In the genomic region with DNA sequence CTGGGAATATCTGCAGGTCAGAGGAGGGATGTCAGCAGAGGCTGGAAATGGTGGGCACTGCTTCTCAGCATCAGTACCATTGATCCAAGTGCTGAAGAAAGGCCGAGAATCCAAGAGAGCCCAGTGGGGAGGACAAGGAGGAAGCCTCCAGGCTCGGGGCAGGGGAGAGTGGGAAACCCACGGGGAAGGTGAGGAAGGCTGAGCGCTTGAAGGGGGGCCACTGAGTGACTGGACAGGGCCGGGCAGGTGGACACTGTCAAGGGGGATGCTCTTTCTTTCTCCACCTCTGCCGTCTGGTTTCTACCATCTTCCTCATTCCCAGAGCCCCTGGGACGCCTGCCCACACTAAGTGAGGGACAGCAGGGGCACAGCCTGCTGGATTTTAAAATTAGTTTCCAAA, we compare ENCODE assay signal across 18 cellular contexts.
A peak's percentile ranks its signal among the peaks of the same experiment; 100 is the strongest.
DNase-seq lines count a peak whose midpoint lies in the region; ATAC-seq and TF ChIP-seq lines count a peak whose summit lies in the region.
"Had no signal": no experiment of that assay in that cellular context is flagged by ENCODE, and none has a peak within 500 bp of the region (broad histone marks: within the 10 kb centered on the region; RNA-seq: fewer than 3 reads in every experiment).

No MANE protein-coding gene starts in this region.

- H3K4me3 Mint-ChIP-seq in chondrocyte (ENCODE audit: unreplicated experiment) = no peak overlapping the region
- H3K4me3 Mint-ChIP-seq: CD14-positive monocyte; CD4-positive, alpha-beta memory T cell; CD4-positive, CD25-positive, alpha-beta regulatory T cell; CD8-positive, alpha-beta memory T cell had no signal

- no peak overlapping the region for H3K27ac Mint-ChIP-seq in chondrocyte (ENCODE audit: unreplicated experiment)
- H3K27ac Mint-ChIP-seq: CD14-positive monocyte; CD4-positive, alpha-beta memory T cell; CD4-positive, CD25-positive, alpha-beta regulatory T cell; CD8-positive, alpha-beta memory T cell had no signal

- H3K27ac ChIP-seq in BLaER1 treated with 17β-estradiol and CSF1 and Interleukin-3, amounts not matched to agents 10 nM and 100 nM = no peak overlapping the region
- H3K27ac ChIP-seq in mesenchymal stem cell (ENCODE audit: low read length, poor library complexity, severe bottlenecking) (no peak overlapping the region), PC-9 (no peak overlapping the region)

- H2BK15ac ChIP-seq in mesenchymal stem cell (ENCODE audit: low read depth, poor library complexity, severe bottlenecking) = peak overlapping the region; percentile 54

- H3K4me1 ChIP-seq in BLaER1 treated with 17β-estradiol and CSF1 and Interleukin-3, amounts not matched to agents 10 nM and 100 nM = peaks cover 5 to 67% (median 58%) of the 10 kb centered on the region in 10 experiments; a peak in 17 of 20 replicates
- peaks cover 23% of the 10 kb centered on the region for H3K4me1 ChIP-seq in mesenchymal stem cell (ENCODE audit: control insufficient read depth, insufficient read depth, low read depth, low read length)
- no peaks in the 10 kb centered on the region for H3K4me1 ChIP-seq in PC-9 (replicated peaks; ENCODE audit: insufficient read depth)
- H3K4me1 ChIP-seq: BE2C had no signal

- no peaks in the 10 kb centered on the region for H3K27me3 ChIP-seq in BLaER1 treated with 17β-estradiol and CSF1 and Interleukin-3, amounts not matched to agents 10 nM and 100 nM
- peaks cover 0 to 14% of the 10 kb centered on the region in 2 experiments for H3K27me3 ChIP-seq in mesenchymal stem cell (ENCODE audit: control insufficient read depth in 1 of 2, insufficient read depth in 1 of 2, low read length in 2 of 2)
- H3K27me3 ChIP-seq in PC-9 (ENCODE audit: insufficient read depth, low read depth) = peaks cover 82% of the 10 kb centered on the region
- H3K27me3 ChIP-seq: BE2C had no signal

- no peaks in the 10 kb centered on the region for H3K9me2 ChIP-seq in PC-9 (ENCODE audit: insufficient read depth)

- intact Hi-C loops in PC-9 (cut with micrococcal nuclease; ENCODE audit: unreplicated experiment) = no loop called here

- H3K9me3 ChIP-seq in BLaER1 treated with 17β-estradiol and CSF1 and Interleukin-3, amounts not matched to agents 10 nM and 100 nM (replicated peaks in 1 of 11) = peaks cover 9 to 18% (median 14%) of the 10 kb centered on the region in 11 experiments
- peaks cover 7% of the 10 kb centered on the region for H3K9me3 ChIP-seq in mesenchymal stem cell (ENCODE audit: control insufficient read depth, low read length)
- no peaks in the 10 kb centered on the region for H3K9me3 ChIP-seq in PC-9 (ENCODE audit: insufficient read depth, low read depth)
- H3K9me3 ChIP-seq: BE2C had no signal

- H4K91ac ChIP-seq in mesenchymal stem cell (ENCODE audit: low read length) = no peak overlapping the region

- H2BK12ac ChIP-seq in mesenchymal stem cell (ENCODE audit: low read length in 2 of 2) = peak overlapping the region in 1 of 2 experiments; percentile 40

- no peak overlapping the region for H2BK5ac ChIP-seq in mesenchymal stem cell (ENCODE audit: low read depth, low read length, poor library complexity, severe bottlenecking)

- no peak overlapping the region for H3K9ac ChIP-seq in BLaER1 treated with 17β-estradiol and CSF1 and Interleukin-3, amounts not matched to agents 10 nM and 100 nM
- H3K9ac ChIP-seq in mesenchymal stem cell (ENCODE audit: low read length) = no peak overlapping the region

- H3K18ac ChIP-seq in mesenchymal stem cell (ENCODE audit: low read depth in 1 of 2, low read length in 2 of 2) = peak overlapping the region; percentile 3 to 42

- H3K9me3 Mint-ChIP-seq in chondrocyte (ENCODE audit: low read depth) = peaks cover 4% of the 10 kb centered on the region

- TF ChIP-seq CTCF in chondrocyte (IDR thresholded peaks at IDR 0.05) (no peak), PC-9 (conservative IDR thresholded peaks at IDR 0.05) (no peak)

- peaks cover 10% of the 10 kb centered on the region for H3K27me3 Mint-ChIP-seq in chondrocyte (ENCODE audit: low read depth)
- H3K27me3 Mint-ChIP-seq: CD4-positive, CD25-positive, alpha-beta regulatory T cell had no signal

- no peak for ATAC-seq in HG02763 (IDR thresholded peaks at IDR 0.05; ENCODE audit: unreplicated experiment)

- DNase-seq in chondrocyte (ENCODE audit: low spot score) (peak; percentile 61), mesenchymal stem cell (no peak), DMS 273 treated with DMSO at 0.1 percent for 48 hours (lab: John Stamatoyannopoulos, UW) (no peak), SK-N-DZ (ENCODE audit: low spot score) (no peak), PC-9 (no peak)
- DNase-seq: 8988T; ACHN; BE2C; C1 segment of cervical spinal cord; CD4-positive, alpha-beta memory T cell; CD4-positive, CD25-positive, alpha-beta regulatory T cell; CD8-positive, alpha-beta memory T cell; COR-L47; DMS79 treated with DMSO at 0.1 percent for 48 hours; GF-D8 had no signal

- H3K79me1 ChIP-seq in mesenchymal stem cell (replicated peaks; ENCODE audit: low read length, poor library complexity, severe bottlenecking) = no peaks in the 10 kb centered on the region

- H3K4me3 ChIP-seq in BLaER1 treated with 17β-estradiol and CSF1 and Interleukin-3, amounts not matched to agents 10 nM and 100 nM = no peak overlapping the region
- H3K4me3 ChIP-seq in mesenchymal stem cell (ENCODE audit: insufficient read depth in 1 of 2, low read depth in 1 of 2, low read length in 2 of 2) (no peak overlapping the region), PC-9 (no peak overlapping the region)

- H2AFZ ChIP-seq in mesenchymal stem cell (ENCODE audit: low read depth, low read length) = no peak overlapping the region
- H2AFZ ChIP-seq in PC-9 = no peak overlapping the region

- H4K20me1 ChIP-seq in BLaER1 treated with 17β-estradiol and CSF1 and Interleukin-3, amounts not matched to agents 10 nM and 100 nM = peaks cover 0 to 5% (median 0%) of the 10 kb centered on the region in 11 experiments; a peak in 2 of 22 replicates
- H4K20me1 ChIP-seq in PC-9 (ENCODE audit: insufficient read depth) = peaks cover 4% of the 10 kb centered on the region; the same call in 1 of the 2 replicates

- POLR2A ChIA-PET in PC-9 (lab: Charles Lee; ENCODE audit: unreplicated experiment) = no interaction called here

- H3K23ac ChIP-seq in mesenchymal stem cell (ENCODE audit: low read length in 2 of 2) = no peak overlapping the region

- CTCF ChIA-PET in PC-9 (lab: Charles Lee) = no interaction called here

- peak overlapping the region; percentile 67 for H2BK120ac ChIP-seq in mesenchymal stem cell (ENCODE audit: low read depth, low read length)

- no peak overlapping the region for H3K14ac ChIP-seq in mesenchymal stem cell (ENCODE audit: low read length in 2 of 2)

- H3K4me2 ChIP-seq in BLaER1 treated with 17β-estradiol and CSF1 and Interleukin-3, amounts not matched to agents 10 nM and 100 nM = peak overlapping the region in 9 of 11 experiments; percentile 24 to 81 (median 63); a peak in 14 of 22 replicates
- H3K4me2 ChIP-seq in mesenchymal stem cell (ENCODE audit: low read length, poor library complexity, severe bottlenecking) (no peak overlapping the region), PC-9 (no peak overlapping the region)

- no peaks in the 10 kb centered on the region for H3F3A ChIP-seq in PC-9 (ENCODE audit: insufficient read depth, low read depth)

- H3K79me2 ChIP-seq in PC-9 (ENCODE audit: low read depth) = no peaks in the 10 kb centered on the region

- peak overlapping the region; percentile 74 for H2AK5ac ChIP-seq in mesenchymal stem cell (ENCODE audit: low read length, severe bottlenecking)

- BruUV-seq in PC-9 (replicated peaks; lab: Mats Ljungman, UMichigan) = no TSS peak

- H4K8ac ChIP-seq in mesenchymal stem cell (ENCODE audit: low read length) = no peak overlapping the region

- peaks cover 17% of the 10 kb centered on the region for H3K4me1 Mint-ChIP-seq in chondrocyte (ENCODE audit: low read depth)
- H3K4me1 Mint-ChIP-seq: CD14-positive monocyte; CD4-positive, alpha-beta memory T cell; CD4-positive, CD25-positive, alpha-beta regulatory T cell; CD8-positive, alpha-beta memory T cell had no signal

- WGBS in mesenchymal stem cell = 96% methylated on average over 7 of the region's 7 CpGs

- H3K36me3 Mint-ChIP-seq in chondrocyte (ENCODE audit: low read depth) = no peaks in the 10 kb centered on the region
- H3K36me3 Mint-ChIP-seq: CD14-positive monocyte; CD4-positive, alpha-beta memory T cell; CD4-positive, CD25-positive, alpha-beta regulatory T cell; CD8-positive, alpha-beta memory T cell had no signal

- H3K4ac ChIP-seq in mesenchymal stem cell (ENCODE audit: low read depth in 1 of 2, low read length in 2 of 2) = no peak overlapping the region

- peaks cover 0 to 3% (median 0%) of the 10 kb centered on the region in 11 experiments; a peak in 1 of 22 replicates for H3K36me3 ChIP-seq in BLaER1 treated with 17β-estradiol and CSF1 and Interleukin-3, amounts not matched to agents 10 nM and 100 nM
- H3K36me3 ChIP-seq in mesenchymal stem cell (ENCODE audit: control insufficient read depth in 1 of 2, insufficient read depth in 2 of 2, low read depth in 1 of 2, low read length in 2 of 2) (no peaks in the 10 kb centered on the region), PC-9 (ENCODE audit: low read depth) (no peaks in the 10 kb centered on the region)
- H3K36me3 ChIP-seq: BE2C had no signal

Comparison
In these comparisons a context has a peak if more than half of its experiments do, and no peak if none do; other contexts are left out.
1. H3K4me2 ChIP-seq: peak in BLaER1 treated with 17β-estradiol and CSF1 and Interleukin-3, amounts not matched to agents 10 nM and 100 nM (9 of 11); none in mesenchymal stem cell (single experiment) and PC-9 (single experiment).